8 cellular contexts compared by ENCODE assay signal in genomic region chr9:127450170-127450830, GRCh38. TPM values are rescaled to one million over a fixed set of nuclear protein-coding genes. Genes with fewer than 3 reads are reported as not detected.
DNase-seq lines count a peak whose midpoint lies in the region; ATAC-seq and TF ChIP-seq lines count a peak whose summit lies in the region.

No MANE protein-coding gene starts in this region.

- H3K4me1 ChIP-seq in BE2C: no peaks in the 10 kb centered on the region; the same call in 1 of the 2 replicates
- no peaks in the 10 kb centered on the region for H3K4me1 ChIP-seq in HEK293 (ENCODE audit: control insufficient read depth, insufficient read depth, low read length)
- peaks cover 7 to 52% (median 35%) of the 10 kb centered on the region in 12 donors for H3K4me1 ChIP-seq in heart left ventricle
- peaks cover 11% of the 10 kb centered on the region for H3K4me1 ChIP-seq in rectal smooth muscle tissue (ENCODE audit: control insufficient read depth, insufficient read depth, low read length)

- POLR2A ChIA-PET in HEK293 (lab: Yijun Ruan, JAX): interaction anchor here (1.0 to 4.0 kb wide), 14 partner anchors 11 to 284 kb away, joined by 3 to 46 read pairs (median 6); partner anchors contain the start of genes SLC2A8, TOR2A and ZNF79

- intact Hi-C loops in heart left ventricle (cut with DNase I): loop anchor here in 2 of 10 donors (2.0 to 10.0 kb wide), 2 partner anchors 53 to 225 kb away; partner anchors contain the start of gene SLC2A8 (in 1 of the 2)

- peaks cover 43% of the 10 kb centered on the region for H3K4me1 Mint-ChIP-seq in activated T-cell treated with anti-CD3 and anti-CD28 coated beads, Interleukin-2, amount 50 U/mL, for 72 hours (ENCODE audit: low read depth)

- DNase-seq in BE2C (no peak), heart left ventricle (no peak), SW 1271 (lab: John Stamatoyannopoulos, UW) (no peak), NCI-H2081 treated with DMSO at 0.1 percent for 48 hours (lab: John Stamatoyannopoulos, UW) (no peak)
- DNase-seq in activated T-cell treated with anti-CD3 and anti-CD28 coated beads, Interleukin-2, amount 50 U/mL, for 72 hours: no peak

- H3K4me3 ChIP-seq in BE2C (ENCODE audit: low read depth, low read length) (peak overlapping the region; percentile 94), HEK293 (ENCODE audit: low read depth, low read length) (peak overlapping the region; percentile 90), heart left ventricle (peak overlapping the region; percentile 64 to 93 (median 89)), rectal smooth muscle tissue (ENCODE audit: low read length) (peak overlapping the region; percentile 89)

- H3K9me3 Mint-ChIP-seq in activated T-cell treated with anti-CD3 and anti-CD28 coated beads, Interleukin-2, amount 50 U/mL, for 72 hours: peaks cover 0 to 2% of the 10 kb centered on the region in 2 donors

- peak overlapping the region; percentile 91 to 94 for H3K4me3 Mint-ChIP-seq in activated T-cell treated with anti-CD3 and anti-CD28 coated beads, Interleukin-2, amount 50 U/mL, for 72 hours

- peak overlapping the region; percentile 91 for H3K9ac ChIP-seq in rectal smooth muscle tissue (ENCODE audit: low read length)

- H3K9me3 ChIP-seq in BE2C (peaks cover 2% of the 10 kb centered on the region; the same call in 1 of the 2 replicates), HEK293 (ENCODE audit: control insufficient read depth, insufficient read depth, low read depth, low read length) (no peaks in the 10 kb centered on the region), heart left ventricle (no peaks in the 10 kb centered on the region)

- peak overlapping the region; percentile 91 for H3K27ac Mint-ChIP-seq in activated T-cell treated with anti-CD3 and anti-CD28 coated beads, Interleukin-2, amount 50 U/mL, for 72 hours

- no peak for TF ChIP-seq POLR2A in heart left ventricle (IDR thresholded peaks at IDR 0.05)

- no peaks in the 10 kb centered on the region for H3K27me3 Mint-ChIP-seq in activated T-cell treated with anti-CD3 and anti-CD28 coated beads, Interleukin-2, amount 50 U/mL, for 72 hours (ENCODE audit: low read depth)

- TF ChIP-seq CTCF in BE2C (IDR thresholded peaks at IDR 0.05; ENCODE audit: low read depth, low read length) (no peak), HEK293 (tag by site-specific recombination; IDR thresholded peaks at IDR 0.05) (no peak), heart left ventricle (IDR thresholded peaks at IDR 0.05) (no peak)

- peaks cover 39 to 50% of the 10 kb centered on the region in 2 donors for H3K36me3 Mint-ChIP-seq in activated T-cell treated with anti-CD3 and anti-CD28 coated beads, Interleukin-2, amount 50 U/mL, for 72 hours (ENCODE audit: insufficient read depth in 2 of 2)

- CTCF ChIA-PET in HEK293 (lab: Yijun Ruan, JAX): interaction anchor here (1.3 kb wide), 1 partner anchor 284 kb away, joined by 10 read pairs; the partner anchor contains the start of gene TOR2A

- 3 to 4% (median 3%) methylated on average over 16 of the region's 16 CpGs for WGBS in heart left ventricle, 4 donors

- H3K36me3 ChIP-seq in BE2C (peaks cover 60% of the 10 kb centered on the region), HEK293 (ENCODE audit: control insufficient read depth in 2 of 2, insufficient read depth in 1 of 2, low read length in 2 of 2) (peaks cover 5 to 74% of the 10 kb centered on the region in 2 experiments; a peak in 2 of 3 replicates), heart left ventricle (peaks cover 0 to 57% (median 50%) of the 10 kb centered on the region in 9 donors), rectal smooth muscle tissue (ENCODE audit: control insufficient read depth, insufficient read depth, low read length) (peaks cover 22% of the 10 kb centered on the region)

- H3K27me3 ChIP-seq in BE2C (no peaks in the 10 kb centered on the region), heart left ventricle (no peaks in the 10 kb centered on the region), rectal smooth muscle tissue (ENCODE audit: control insufficient read depth, insufficient read depth, low read length) (no peaks in the 10 kb centered on the region)

- ATAC-seq in activated T-cell treated with anti-CD3 and anti-CD28 coated beads, Interleukin-2, amount 50 U/mL, for 72 hours (replicated peaks in 1 of 2): peak; percentile 0 to 4
- ATAC-seq in heart left ventricle (peak in 3 of 4 donors; percentile 0 to 4 (median 2)), HG03469 (IDR thresholded peaks at IDR 0.05; ENCODE audit: unreplicated experiment) (no peak)

- H3K27ac ChIP-seq in HEK293 (ENCODE audit: extremely low read depth, low read depth, low read length) (peak overlapping the region; percentile 98), heart left ventricle (peak overlapping the region; percentile 90 to 98 (median 95)), rectal smooth muscle tissue (ENCODE audit: low read depth, low read length) (peak overlapping the region; percentile 97)

TF ChIP-seq in HEK293, 187 proteins besides CTCF, POLR2A, EP300 and RAD21 (continues in another document):
- TF ChIP-seq SALL2 (tag by site-specific recombination; IDR thresholded peaks at IDR 0.05; ENCODE audit: borderline replicate concordance): no peak
- no peak for TF ChIP-seq OSR2 (tag by site-specific recombination; IDR thresholded peaks at IDR 0.05)
- no peak for TF ChIP-seq ZSCAN23 (tag by site-specific recombination; IDR thresholded peaks at IDR 0.05)
- TF ChIP-seq, protein P1, sequence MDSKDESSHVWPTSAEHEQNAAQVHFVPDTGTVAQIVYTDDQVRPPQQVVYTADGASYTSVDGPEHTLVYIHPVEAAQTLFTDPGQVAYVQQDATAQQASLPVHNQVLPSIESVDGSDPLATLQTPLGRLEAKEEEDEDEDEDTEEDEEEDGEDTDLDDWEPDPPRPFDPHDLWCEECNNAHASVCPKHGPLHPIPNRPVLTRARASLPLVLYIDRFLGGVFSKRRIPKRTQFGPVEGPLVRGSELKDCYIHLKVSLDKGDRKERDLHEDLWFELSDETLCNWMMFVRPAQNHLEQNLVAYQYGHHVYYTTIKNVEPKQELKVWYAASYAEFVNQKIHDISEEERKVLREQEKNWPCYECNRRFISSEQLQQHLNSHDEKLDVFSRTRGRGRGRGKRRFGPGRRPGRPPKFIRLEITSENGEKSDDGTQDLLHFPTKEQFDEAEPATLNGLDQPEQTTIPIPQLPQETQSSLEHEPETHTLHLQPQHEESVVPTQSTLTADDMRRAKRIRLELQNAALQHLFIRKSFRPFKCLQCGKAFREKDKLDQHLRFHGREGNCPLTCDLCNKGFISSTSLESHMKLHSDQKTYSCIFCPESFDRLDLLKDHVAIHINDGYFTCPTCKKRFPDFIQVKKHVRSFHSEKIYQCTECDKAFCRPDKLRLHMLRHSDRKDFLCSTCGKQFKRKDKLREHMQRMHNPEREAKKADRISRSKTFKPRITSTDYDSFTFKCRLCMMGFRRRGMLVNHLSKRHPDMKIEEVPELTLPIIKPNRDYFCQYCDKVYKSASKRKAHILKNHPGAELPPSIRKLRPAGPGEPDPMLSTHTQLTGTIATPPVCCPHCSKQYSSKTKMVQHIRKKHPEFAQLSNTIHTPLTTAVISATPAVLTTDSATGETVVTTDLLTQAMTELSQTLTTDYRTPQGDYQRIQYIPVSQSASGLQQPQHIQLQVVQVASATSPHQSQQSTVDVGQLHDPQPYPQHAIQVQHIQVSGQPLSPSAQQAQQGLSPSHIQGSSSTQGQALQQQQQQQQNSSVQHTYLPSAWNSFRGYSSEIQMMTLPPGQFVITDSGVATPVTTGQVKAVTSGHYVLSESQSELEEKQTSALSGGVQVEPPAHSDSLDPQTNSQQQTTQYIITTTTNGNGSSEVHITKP (tag by site-specific recombination; IDR thresholded peaks at IDR 0.05): peak; percentile 31; the same call in 1 of the 2 replicates
- TF ChIP-seq ZSCAN16 (tag by site-specific recombination; IDR thresholded peaks at IDR 0.05): no peak
- TF ChIP-seq, protein P2, sequence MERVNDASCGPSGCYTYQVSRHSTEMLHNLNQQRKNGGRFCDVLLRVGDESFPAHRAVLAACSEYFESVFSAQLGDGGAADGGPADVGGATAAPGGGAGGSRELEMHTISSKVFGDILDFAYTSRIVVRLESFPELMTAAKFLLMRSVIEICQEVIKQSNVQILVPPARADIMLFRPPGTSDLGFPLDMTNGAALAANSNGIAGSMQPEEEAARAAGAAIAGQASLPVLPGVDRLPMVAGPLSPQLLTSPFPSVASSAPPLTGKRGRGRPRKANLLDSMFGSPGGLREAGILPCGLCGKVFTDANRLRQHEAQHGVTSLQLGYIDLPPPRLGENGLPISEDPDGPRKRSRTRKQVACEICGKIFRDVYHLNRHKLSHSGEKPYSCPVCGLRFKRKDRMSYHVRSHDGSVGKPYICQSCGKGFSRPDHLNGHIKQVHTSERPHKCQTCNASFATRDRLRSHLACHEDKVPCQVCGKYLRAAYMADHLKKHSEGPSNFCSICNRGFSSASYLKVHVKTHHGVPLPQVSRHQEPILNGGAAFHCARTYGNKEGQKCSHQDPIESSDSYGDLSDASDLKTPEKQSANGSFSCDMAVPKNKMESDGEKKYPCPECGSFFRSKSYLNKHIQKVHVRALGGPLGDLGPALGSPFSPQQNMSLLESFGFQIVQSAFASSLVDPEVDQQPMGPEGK (tag by site-specific recombination; IDR thresholded peaks at IDR 0.05): 0 out of 2 replicates have a peak, but pooled peaks have one; percentile 1
- TF ChIP-seq ZEB2 (tag by site-specific recombination; IDR thresholded peaks at IDR 0.05): no peak
- TF ChIP-seq ZIC2 (tag by site-specific recombination; IDR thresholded peaks at IDR 0.05): peak; percentile 67
- TF ChIP-seq ZNF335 (tag by site-specific recombination; conservative IDR thresholded peaks at IDR 0.05): 0 out of 2 replicates have a peak, but pooled peaks have one; percentile 13

RNA-seq across cellular contexts. Expression of gene RPL12, which starts 0.9 kb away (rescaled TPM):
- polyA plus RNA-seq in BE2C (2012; ENCODE audit: insufficient read depth, insufficient read length, low read depth): 694 TPM
- 1,000 to 10,000 TPM; 2,503 to 2,755 TPM for total RNA-seq in activated T-cell treated with anti-CD3 and anti-CD28 coated beads, Interleukin-2, amount 50 U/mL, for 72 hours
- total RNA-seq in heart left ventricle: 100 to 1,000 TPM; 408 to 937 (median 547) TPM
- 1,000 to 10,000 TPM; 1,225 to 1,523 TPM for polyA plus RNA-seq in heart left ventricle

RNA-seq across cellular contexts. Expression of gene LRSAM1, which starts 1.0 kb away (rescaled TPM):
- polyA plus RNA-seq in BE2C (2012; ENCODE audit: insufficient read depth, insufficient read length, low read depth): 20.5 TPM
- total RNA-seq in activated T-cell treated with anti-CD3 and anti-CD28 coated beads, Interleukin-2, amount 50 U/mL, for 72 hours: 10 to 100 TPM; 30.5 to 33.8 TPM
- total RNA-seq in heart left ventricle: 10 to 100 TPM; 21.9 to 42.2 (median 31.6) TPM
- polyA plus RNA-seq in heart left ventricle: 10 to 100 TPM; 22.2 to 38.0 TPM

RNA-seq across cellular contexts. Expression of gene ZNF79, which starts 26.1 kb away (rescaled TPM):
- 12.8 TPM for polyA plus RNA-seq in BE2C (2012; ENCODE audit: insufficient read depth, insufficient read length, low read depth)
- 10 to 100 TPM; 10.4 to 16.1 TPM for total RNA-seq in activated T-cell treated with anti-CD3 and anti-CD28 coated beads, Interleukin-2, amount 50 U/mL, for 72 hours
- 1 to 10 TPM; 4.6 to 7.4 (median 5.8) TPM for total RNA-seq in heart left ventricle
- polyA plus RNA-seq in heart left ventricle: 1 to 10 TPM; 3.1 to 3.6 TPM

RNA-seq across cellular contexts. Expression of gene SLC2A8, which starts 53.3 kb away (rescaled TPM):
- 39.2 TPM for polyA plus RNA-seq in BE2C (2012; ENCODE audit: insufficient read depth, insufficient read length, low read depth)
- total RNA-seq in activated T-cell treated with anti-CD3 and anti-CD28 coated beads, Interleukin-2, amount 50 U/mL, for 72 hours: 10 to 100 TPM; 11.4 to 13.8 TPM
- 10 to 100 TPM; 12.1 to 25.0 (median 14.9) TPM for total RNA-seq in heart left ventricle
- 10 to 100 TPM; 15.6 to 22.1 TPM for polyA plus RNA-seq in heart left ventricle
